Comparison of ENCODE assay signal across 15 cellular contexts in the genomic region with DNA sequence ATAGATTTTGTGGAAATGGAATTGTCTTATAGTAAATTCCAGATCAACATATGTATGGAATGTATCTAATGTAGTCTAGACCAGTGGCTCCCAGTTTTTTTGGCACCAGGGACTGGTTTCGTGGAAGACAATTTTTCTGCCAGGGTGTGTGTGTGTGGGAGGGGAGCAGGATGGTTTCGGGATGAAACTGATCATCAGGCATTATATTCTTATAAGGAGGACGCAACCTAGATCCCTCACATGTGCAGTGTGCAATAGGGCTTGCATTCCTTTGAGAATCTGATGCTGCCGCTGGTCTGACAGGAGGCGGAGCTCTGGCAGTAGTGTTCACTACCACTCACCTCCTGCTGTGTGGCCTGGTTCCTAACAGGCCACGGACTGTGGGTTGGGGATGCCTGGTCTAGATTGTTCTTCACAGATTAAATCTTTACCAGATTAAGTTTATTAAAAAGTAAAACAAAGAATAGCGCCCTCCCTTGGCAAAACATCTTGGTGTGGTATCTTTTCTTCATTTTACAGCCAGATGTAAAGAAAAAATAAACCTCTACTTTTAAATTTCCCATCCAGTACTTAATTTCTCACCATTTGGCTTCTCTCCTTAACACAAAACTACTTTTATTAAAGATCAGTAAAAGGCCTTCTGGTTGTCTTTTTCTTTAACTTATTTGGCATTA. TPM values are rescaled to one million over a fixed set of nuclear protein-coding genes. Genes with fewer than 3 reads are reported as not detected.
DNase-seq lines count a peak whose midpoint lies in the region; ATAC-seq and TF ChIP-seq lines count a peak whose summit lies in the region.
"Had no signal": no experiment of that assay in that cellular context is flagged by ENCODE, and none has a peak within 500 bp of the region (broad histone marks: within the 10 kb centered on the region; RNA-seq: fewer than 3 reads in every experiment).

No MANE protein-coding gene starts in this region.

- CTCF ChIA-PET in WTC11 (lab: Charles Lee): no interaction called here

- intact Hi-C loops in left ventricle myocardium superior (cut with micrococcal nuclease) (no loop called here), upper lobe of right lung (cut with DNase I) (no loop called here)

- ATAC-seq in left ventricle myocardium superior: peak; percentile 53
- peak; percentile 64 for ATAC-seq in WTC11
- ATAC-seq in upper lobe of right lung: peak; percentile 54
- no peak for ATAC-seq in GM19452 (IDR thresholded peaks at IDR 0.05; ENCODE audit: unreplicated experiment)
- ATAC-seq: activated CD4-positive, CD25-positive, alpha-beta regulatory T cell treated with anti-CD3 and anti-CD28 coated beads, Interleukin-2, amount 50 U/mL, for 24 hours; stimulated activated naive CD8-positive, alpha-beta T cell treated with anti-CD3 and anti-CD28 coated beads, Interleukin-15, Interleukin-2, amounts not matched to agents 100 U/mL and 50 U/mL, for 24 hours had no signal

- H3K4me1 ChIP-seq in right atrium auricular region (peaks cover 0 to 14% of the 10 kb centered on the region in 2 donors), upper lobe of right lung (peaks cover 10% of the 10 kb centered on the region)

- H3K27me3 Mint-ChIP-seq in WTC11 (ENCODE audit: low read depth): no peaks in the 10 kb centered on the region
- H3K27me3 Mint-ChIP-seq in glutamatergic neuron (ENCODE audit: unreplicated experiment): no peaks in the 10 kb centered on the region

- H3K4me3 Mint-ChIP-seq in WTC11: no peak overlapping the region
- H3K4me3 Mint-ChIP-seq in glutamatergic neuron (ENCODE audit: unreplicated experiment): no peak overlapping the region

- peaks cover 6% of the 10 kb centered on the region for H3K36me3 Mint-ChIP-seq in WTC11
- peaks cover 3% of the 10 kb centered on the region for H3K36me3 Mint-ChIP-seq in glutamatergic neuron (ENCODE audit: unreplicated experiment)

- H3K27ac ChIP-seq in right atrium auricular region (no peak overlapping the region), upper lobe of right lung (no peak overlapping the region)

- H3K27me3 ChIP-seq in right atrium auricular region: no peaks in the 10 kb centered on the region
- no peaks in the 10 kb centered on the region for H3K27me3 ChIP-seq in upper lobe of right lung

- H3K36me3 ChIP-seq in right atrium auricular region (peaks cover 16% of the 10 kb centered on the region), upper lobe of right lung (peaks cover 14% of the 10 kb centered on the region)

- DNase-seq in left ventricle myocardium superior (no peak), right atrium auricular region (ENCODE audit: low spot score) (no peak), WTC11 (ENCODE audit: low spot score) (peak; percentile 23), glutamatergic neuron (peak; percentile 26), upper lobe of right lung (no peak), SW480 (ENCODE audit: low spot score) (no peak), GM10266 (ENCODE audit: extremely low spot score) (no peak)
- DNase-seq: amygdala; GOT3; NCI-H1092 treated with DMSO at 0.1 percent for 48 hours; NCI-H82; stimulated activated CD4-positive, alpha-beta T cell treated with anti-CD3 and anti-CD28 coated beads, Interleukin-4, amount 100 ng/mL, for 24 hours; stimulated activated naive CD8-positive, alpha-beta T cell treated with anti-CD3 and anti-CD28 coated beads, Interleukin-15, Interleukin-2, amounts not matched to agents 100 U/mL and 50 U/mL, for 24 hours had no signal

- TF ChIP-seq CTCF in right atrium auricular region (IDR thresholded peaks at IDR 0.05) (no peak), WTC11 (IDR thresholded peaks at IDR 0.05) (no peak), glutamatergic neuron (IDR thresholded peaks at IDR 0.05; ENCODE audit: partially characterized antibody, unreplicated experiment) (no peak), upper lobe of right lung (IDR thresholded peaks at IDR 0.05) (no peak), GM10266 (IDR thresholded peaks at IDR 0.05; ENCODE audit: control insufficient read depth, insufficient read depth, low read depth, missing control alignments) (no peak)

- POLR2A ChIA-PET in WTC11 (lab: Charles Lee): no interaction called here

- H3K27ac Mint-ChIP-seq in WTC11: no peak overlapping the region
- no peak overlapping the region for H3K27ac Mint-ChIP-seq in glutamatergic neuron (ENCODE audit: unreplicated experiment)

- H3K9me3 ChIP-seq in right atrium auricular region: no peaks in the 10 kb centered on the region
- no peaks in the 10 kb centered on the region for H3K9me3 ChIP-seq in upper lobe of right lung

- H3K4me1 Mint-ChIP-seq in WTC11 (peaks cover 14% of the 10 kb centered on the region), glutamatergic neuron (ENCODE audit: low read depth, unreplicated experiment) (peaks cover 5% of the 10 kb centered on the region)

- no peaks in the 10 kb centered on the region for H3K9me3 Mint-ChIP-seq in WTC11
- H3K9me3 Mint-ChIP-seq in glutamatergic neuron (ENCODE audit: unreplicated experiment): no peaks in the 10 kb centered on the region

- no peak overlapping the region for H3K4me3 ChIP-seq in right atrium auricular region
- no peak overlapping the region for H3K4me3 ChIP-seq in upper lobe of right lung

TF ChIP-seq in WTC11, 78 proteins besides CTCF, POLR2A, EP300 and RAD21:
- TF ChIP-seq SOX15 (CRISPR knock-in tag; IDR thresholded peaks at IDR 0.05) (no peak), RORB (CRISPR knock-in tag; IDR thresholded peaks at IDR 0.05) (no peak), RELA (CRISPR knock-in tag; IDR thresholded peaks at IDR 0.05; ENCODE audit: borderline replicate concordance) (no peak)
- TF ChIP-seq, protein P1, sequence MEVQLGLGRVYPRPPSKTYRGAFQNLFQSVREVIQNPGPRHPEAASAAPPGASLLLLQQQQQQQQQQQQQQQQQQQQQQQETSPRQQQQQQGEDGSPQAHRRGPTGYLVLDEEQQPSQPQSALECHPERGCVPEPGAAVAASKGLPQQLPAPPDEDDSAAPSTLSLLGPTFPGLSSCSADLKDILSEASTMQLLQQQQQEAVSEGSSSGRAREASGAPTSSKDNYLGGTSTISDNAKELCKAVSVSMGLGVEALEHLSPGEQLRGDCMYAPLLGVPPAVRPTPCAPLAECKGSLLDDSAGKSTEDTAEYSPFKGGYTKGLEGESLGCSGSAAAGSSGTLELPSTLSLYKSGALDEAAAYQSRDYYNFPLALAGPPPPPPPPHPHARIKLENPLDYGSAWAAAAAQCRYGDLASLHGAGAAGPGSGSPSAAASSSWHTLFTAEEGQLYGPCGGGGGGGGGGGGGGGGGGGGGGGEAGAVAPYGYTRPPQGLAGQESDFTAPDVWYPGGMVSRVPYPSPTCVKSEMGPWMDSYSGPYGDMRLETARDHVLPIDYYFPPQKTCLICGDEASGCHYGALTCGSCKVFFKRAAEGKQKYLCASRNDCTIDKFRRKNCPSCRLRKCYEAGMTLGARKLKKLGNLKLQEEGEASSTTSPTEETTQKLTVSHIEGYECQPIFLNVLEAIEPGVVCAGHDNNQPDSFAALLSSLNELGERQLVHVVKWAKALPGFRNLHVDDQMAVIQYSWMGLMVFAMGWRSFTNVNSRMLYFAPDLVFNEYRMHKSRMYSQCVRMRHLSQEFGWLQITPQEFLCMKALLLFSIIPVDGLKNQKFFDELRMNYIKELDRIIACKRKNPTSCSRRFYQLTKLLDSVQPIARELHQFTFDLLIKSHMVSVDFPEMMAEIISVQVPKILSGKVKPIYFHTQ (CRISPR knock-in tag; IDR thresholded peaks at IDR 0.05): no peak
- TF ChIP-seq, protein P2, sequence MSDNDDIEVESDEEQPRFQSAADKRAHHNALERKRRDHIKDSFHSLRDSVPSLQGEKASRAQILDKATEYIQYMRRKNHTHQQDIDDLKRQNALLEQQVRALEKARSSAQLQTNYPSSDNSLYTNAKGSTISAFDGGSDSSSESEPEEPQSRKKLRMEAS (CRISPR knock-in tag; IDR thresholded peaks at IDR 0.05): no peak

RNA-seq across cellular contexts. Expression of a gene that starts 48.4 kb away (rescaled TPM):
- total RNA-seq in left ventricle myocardium superior: 176 TPM
- 100 to 1,000 TPM; 155 to 171 TPM for total RNA-seq in right atrium auricular region
- 153 to 161 TPM (median 158 TPM) in 3 replicates for total RNA-seq in WTC11 (2021)
- 189 TPM for total RNA-seq in glutamatergic neuron (ENCODE audit: unreplicated experiment)
- 202 TPM for total RNA-seq in upper lobe of right lung

Comparison
In these comparisons a context has a peak if more than half of its experiments do, and no peak if none do; other contexts are left out.
1. DNase-seq: peak in WTC11 (single experiment) and glutamatergic neuron (single experiment); none in left ventricle myocardium superior (single experiment), right atrium auricular region (single experiment), upper lobe of right lung (single experiment), SW480 (single experiment) and GM10266 (single experiment).